Comparison of ENCODE assay signal across 17 cellular contexts in the genomic region with DNA sequence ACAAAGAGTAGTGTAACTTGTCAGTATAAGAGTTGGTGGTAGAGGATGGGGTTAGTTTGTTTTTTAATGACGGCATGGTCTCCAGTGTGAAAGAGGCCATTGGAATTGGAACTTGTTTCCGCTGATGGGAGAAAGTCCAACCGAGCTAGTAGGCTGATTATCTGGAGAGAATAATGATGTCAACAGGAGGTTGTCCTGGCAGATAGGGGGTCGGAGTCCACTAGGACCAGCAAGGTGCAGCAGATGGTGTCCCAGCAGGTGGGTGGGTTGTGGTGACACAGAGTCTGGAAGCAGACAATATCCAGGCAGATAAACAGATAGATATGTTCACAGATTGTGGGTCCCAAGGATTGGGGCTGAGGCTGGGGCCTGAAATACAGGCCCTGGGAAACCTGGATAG. TPM values are rescaled to one million over a fixed set of nuclear protein-coding genes. Genes with fewer than 3 reads are reported as not detected.
"Had no signal": no experiment of that assay in that cellular context is flagged by ENCODE, and none has a peak within 500 bp of the region (broad histone marks: within the 10 kb centered on the region; RNA-seq: fewer than 3 reads in every experiment).

No MANE protein-coding gene starts in this region.

- H3K4me1 Mint-ChIP-seq: activated naive CD8-positive, alpha-beta T cell treated with anti-CD3 and anti-CD28 coated beads for 36 hours; nephron; stimulated activated naive CD8-positive, alpha-beta T cell treated with anti-CD3 and anti-CD28 coated beads, Interleukin-15, amount 100 ng/mL, for 72 hours had no signal

- H3K36me3 ChIP-seq: breast epithelium, heart left ventricle, left lung had no signal

- H3K4me3 ChIP-seq: breast epithelium, heart left ventricle, left lung, psoas muscle, testis had no signal

- ATAC-seq: foreskin keratinocyte; heart left ventricle; left lung; psoas muscle; sciatic nerve; stimulated activated naive CD8-positive, alpha-beta T cell treated with anti-CD3 and anti-CD28 coated beads, Interleukin-15, amount 100 ng/mL, for 72 hours had no signal

- H3K27ac Mint-ChIP-seq: activated CD4-positive, alpha-beta memory T cell treated with anti-CD3 and anti-CD28 coated beads for 36 hours; activated naive CD8-positive, alpha-beta T cell treated with anti-CD3 and anti-CD28 coated beads for 36 hours; nephron had no signal

- H3K27ac ChIP-seq: breast epithelium, foreskin keratinocyte, heart left ventricle, left lung, psoas muscle, testis had no signal

- H3K36me3 Mint-ChIP-seq: activated CD4-positive, alpha-beta memory T cell treated with anti-CD3 and anti-CD28 coated beads for 36 hours; activated naive CD8-positive, alpha-beta T cell treated with anti-CD3 and anti-CD28 coated beads for 36 hours had no signal

- DNase-seq: activated CD4-positive, alpha-beta memory T cell treated with anti-CD3 and anti-CD28 coated beads for 36 hours; activated gamma-delta T cell; activated naive CD8-positive, alpha-beta T cell treated with anti-CD3 and anti-CD28 coated beads for 36 hours; activated T-cell treated with anti-CD3 and anti-CD28 coated beads, Interleukin-2, amount 50 U/mL, for 48 hours; anterior cingulate cortex; foreskin keratinocyte; heart left ventricle; islet precursor cell; left lung; psoas muscle; stimulated activated naive CD8-positive, alpha-beta T cell treated with anti-CD3 and anti-CD28 coated beads, Interleukin-15, amount 100 ng/mL, for 72 hours; T1000; testis had no signal

- H3K27me3 ChIP-seq: breast epithelium, foreskin keratinocyte, heart left ventricle, left lung, testis had no signal

- H3K4me1 ChIP-seq: breast epithelium, heart left ventricle, left lung, psoas muscle, testis had no signal

- H3K9me3 ChIP-seq: breast epithelium, heart left ventricle, left lung, psoas muscle, testis had no signal

- H3K4me3 Mint-ChIP-seq: activated CD4-positive, alpha-beta memory T cell treated with anti-CD3 and anti-CD28 coated beads for 36 hours; activated naive CD8-positive, alpha-beta T cell treated with anti-CD3 and anti-CD28 coated beads for 36 hours; nephron; stimulated activated naive CD8-positive, alpha-beta T cell treated with anti-CD3 and anti-CD28 coated beads, Interleukin-15, amount 100 ng/mL, for 72 hours had no signal

- H3K27me3 Mint-ChIP-seq: activated CD4-positive, alpha-beta memory T cell treated with anti-CD3 and anti-CD28 coated beads for 36 hours had no signal

- H3K9me3 Mint-ChIP-seq: activated CD4-positive, alpha-beta memory T cell treated with anti-CD3 and anti-CD28 coated beads for 36 hours; activated naive CD8-positive, alpha-beta T cell treated with anti-CD3 and anti-CD28 coated beads for 36 hours; nephron; stimulated activated naive CD8-positive, alpha-beta T cell treated with anti-CD3 and anti-CD28 coated beads, Interleukin-15, amount 100 ng/mL, for 72 hours had no signal

RNA-seq across cellular contexts. Expression of a gene that starts 35.1 kb away (rescaled TPM):
- total RNA-seq: endothelial cell of umbilical vein had no signal
- polyA plus RNA-seq: endothelial cell of umbilical vein had no signal
